ENCODE assay signal across 26 cellular contexts in the genomic region with DNA sequence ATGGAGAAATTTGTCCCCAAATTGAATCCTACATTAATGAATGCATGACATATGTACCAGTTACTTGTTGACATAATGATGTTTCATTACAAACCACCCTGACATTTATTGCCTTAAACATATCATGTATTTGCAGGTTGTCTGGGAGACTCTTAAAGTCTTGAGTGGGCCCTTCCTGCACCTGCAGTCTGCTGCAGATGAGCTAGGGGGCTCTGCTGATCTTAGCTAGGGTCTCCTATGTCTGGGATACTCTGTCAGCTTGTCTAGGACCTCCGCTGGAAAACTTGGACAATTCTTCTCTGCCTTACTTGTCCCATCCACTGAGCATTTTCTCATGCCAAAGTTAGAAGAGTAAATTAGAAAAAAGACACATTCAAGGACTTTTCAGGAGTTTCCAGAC.
DNase-seq lines count a peak whose midpoint lies in the region; ATAC-seq and TF ChIP-seq lines count a peak whose summit lies in the region.
"Had no signal": no experiment of that assay in that cellular context is flagged by ENCODE, and none has a peak within 500 bp of the region (broad histone marks: within the 10 kb centered on the region; RNA-seq: fewer than 3 reads in every experiment).

No MANE protein-coding gene starts in this region.

- H3K4me2 ChIP-seq in OCI-LY1 (ENCODE audit: low read length) (no peak overlapping the region), neural progenitor cell (no peak overlapping the region)

- ATAC-seq in GM18867 (IDR thresholded peaks at IDR 0.05; ENCODE audit: unreplicated experiment): no peak
- ATAC-seq in stimulated activated naive CD8-positive, alpha-beta T cell treated with anti-CD3 and anti-CD28 coated beads, Interleukin-15, amount 100 ng/mL, for 72 hours: no peak
- ATAC-seq in esophagus mucosa: no peak
- ATAC-seq: foreskin keratinocyte; heart right ventricle; left lobe of liver; naive thymus-derived CD8-positive, alpha-beta T cell; Right ventricle myocardium inferior; stimulated activated memory B cell treated with anti-CD40 and anti-IgM and Interleukin-4, amounts not matched to agents 10 μg/mL and 1 μg/mL and 100 μg/mL, for 72 hours had no signal

- H3K27ac Mint-ChIP-seq in endodermal cell: no peak overlapping the region
- peak overlapping the region; percentile 18 for H3K27ac Mint-ChIP-seq in neural progenitor cell
- no peak overlapping the region for H3K27ac Mint-ChIP-seq in stimulated activated naive CD8-positive, alpha-beta T cell treated with anti-CD3 and anti-CD28 coated beads, Interleukin-15, amount 100 ng/mL, for 72 hours
- H3K27ac Mint-ChIP-seq: activated CD4-positive, alpha-beta memory T cell treated with anti-CD3 and anti-CD28 coated beads, Interleukin-2, amount 10 ng/mL, durations not matched to agents 7 days and 5 days; activated naive CD8-positive, alpha-beta T cell treated with anti-CD3 and anti-CD28 coated beads for 36 hours; activated T-helper 2 cell treated with anti-CD3 and anti-CD28 coated beads, Interferon-gamma antibody, Interleukin-2, Interleukin-4, amounts not matched to agents 10 μg/mL and 5 μg/mL and 100 μg/mL, durations not matched to agents 14 hours and 24 hours and 36 hours; naive thymus-derived CD8-positive, alpha-beta T cell; stimulated activated memory B cell treated with anti-CD40 and anti-IgM and Interleukin-4, amounts not matched to agents 10 μg/mL and 1 μg/mL and 100 μg/mL, for 72 hours had no signal

- H3K36me3 Mint-ChIP-seq in endodermal cell (ENCODE audit: low read depth): no peaks in the 10 kb centered on the region
- no peaks in the 10 kb centered on the region for H3K36me3 Mint-ChIP-seq in neural progenitor cell
- H3K36me3 Mint-ChIP-seq: activated naive CD8-positive, alpha-beta T cell treated with anti-CD3 and anti-CD28 coated beads for 36 hours; naive thymus-derived CD8-positive, alpha-beta T cell; stimulated activated memory B cell treated with anti-CD40 and anti-IgM and Interleukin-4, amounts not matched to agents 10 μg/mL and 1 μg/mL and 100 μg/mL, for 72 hours had no signal

- H3K9me3 Mint-ChIP-seq in endodermal cell (peaks cover 2% of the 10 kb centered on the region), neural progenitor cell (no peaks in the 10 kb centered on the region)
- H3K9me3 Mint-ChIP-seq in stimulated activated naive CD8-positive, alpha-beta T cell treated with anti-CD3 and anti-CD28 coated beads, Interleukin-15, amount 100 ng/mL, for 72 hours: peaks cover 13% of the 10 kb centered on the region in 2 donors

- H3K9me2 ChIP-seq in OCI-LY1 (ENCODE audit: low read depth, low read length): no peaks in the 10 kb centered on the region

- H3K27me3 ChIP-seq in OCI-LY1 (ENCODE audit: insufficient read depth, low read length) (no peaks in the 10 kb centered on the region), endodermal cell (ENCODE audit: control insufficient read depth, insufficient read depth, low read length, poor library complexity, severe bottlenecking) (no peaks in the 10 kb centered on the region), neural progenitor cell (peaks cover 28% of the 10 kb centered on the region)
- H3K27me3 ChIP-seq: BE2C, foreskin keratinocyte, heart right ventricle, suprapubic skin had no signal

- DNase-seq in NCI-H748 (lab: John Stamatoyannopoulos, UW; ENCODE audit: unreplicated experiment): peak; percentile 45
- no peak for DNase-seq in NCI-H748 treated with DMSO at 0.1 percent for 48 hours (lab: John Stamatoyannopoulos, UW)
- peak; percentile 50 for DNase-seq in endodermal cell
- DNase-seq in neural progenitor cell (ENCODE audit: low spot score): peak; percentile 45
- no peak for DNase-seq in stimulated activated naive CD8-positive, alpha-beta T cell treated with anti-CD3 and anti-CD28 coated beads, Interleukin-15, amount 100 ng/mL, for 72 hours
- DNase-seq: activated CD4-positive, alpha-beta memory T cell treated with anti-CD3 and anti-CD28 coated beads, Interleukin-2, amount 10 ng/mL, durations not matched to agents 7 days and 5 days; activated CD4-positive, CD25-positive, alpha-beta regulatory T cell treated with anti-CD3 and anti-CD28 coated beads, Interleukin-2, amount 50 U/mL, for 72 hours; activated naive CD8-positive, alpha-beta T cell treated with anti-CD3 and anti-CD28 coated beads for 36 hours; BE2C; DMS79 treated with DMSO at 0.1 percent for 48 hours; foreskin keratinocyte; heart right ventricle; naive thymus-derived CD8-positive, alpha-beta T cell; NCI-H1105 treated with DMSO at 0.1 percent for 48 hours; NCI-H2081; NCI-H524 treated with DMSO at 0.1 percent for 48 hours had no signal

- H3K27me3 Mint-ChIP-seq in endodermal cell (ENCODE audit: insufficient read depth) (peaks cover 1% of the 10 kb centered on the region), neural progenitor cell (ENCODE audit: insufficient read depth, low read depth) (peaks cover under 1% of the 10 kb centered on the region)
- no peaks in the 10 kb centered on the region for H3K27me3 Mint-ChIP-seq in stimulated activated naive CD8-positive, alpha-beta T cell treated with anti-CD3 and anti-CD28 coated beads, Interleukin-15, amount 100 ng/mL, for 72 hours
- H3K27me3 Mint-ChIP-seq: activated CD4-positive, alpha-beta memory T cell treated with anti-CD3 and anti-CD28 coated beads, Interleukin-2, amount 10 ng/mL, durations not matched to agents 7 days and 5 days; activated naive CD8-positive, alpha-beta T cell treated with anti-CD3 and anti-CD28 coated beads for 36 hours; stimulated activated memory B cell treated with anti-CD40 and anti-IgM and Interleukin-4, amounts not matched to agents 10 μg/mL and 1 μg/mL and 100 μg/mL, for 72 hours had no signal

- no peaks in the 10 kb centered on the region for H3K9me3 ChIP-seq in OCI-LY1 (ENCODE audit: low read length)
- no peaks in the 10 kb centered on the region for H3K9me3 ChIP-seq in endodermal cell (ENCODE audit: control insufficient read depth, low read length)
- H3K9me3 ChIP-seq in neural progenitor cell (ENCODE audit: low read depth): no peaks in the 10 kb centered on the region
- H3K9me3 ChIP-seq: BE2C, heart right ventricle, suprapubic skin had no signal

- H3K79me2 ChIP-seq in OCI-LY1 (ENCODE audit: insufficient read depth, low read length): no peaks in the 10 kb centered on the region
- no peaks in the 10 kb centered on the region for H3K79me2 ChIP-seq in neural progenitor cell (ENCODE audit: low read depth)

- TF ChIP-seq CTCF in OCI-LY1 (IDR thresholded peaks at IDR 0.05; ENCODE audit: low read length) (peak; percentile 23; the same call in 1 of the 2 replicates), endodermal cell (conservative IDR thresholded peaks at IDR 0.05) (peak; percentile 77), neural progenitor cell (IDR thresholded peaks at IDR 0.05) (peak; percentile 62)

- H3F3A ChIP-seq in OCI-LY1 (ENCODE audit: insufficient read depth, low read length) (no peaks in the 10 kb centered on the region), neural progenitor cell (ENCODE audit: low read depth) (peaks cover 26% of the 10 kb centered on the region)

- H3K36me3 ChIP-seq in OCI-LY1 (ENCODE audit: insufficient read depth, low read length): no peaks in the 10 kb centered on the region
- no peaks in the 10 kb centered on the region for H3K36me3 ChIP-seq in endodermal cell (ENCODE audit: control insufficient read depth, insufficient read depth, low read length)
- H3K36me3 ChIP-seq in neural progenitor cell: no peaks in the 10 kb centered on the region
- H3K36me3 ChIP-seq: BE2C, heart right ventricle, suprapubic skin had no signal

- no peak overlapping the region for H3K27ac ChIP-seq in OCI-LY1 (ENCODE audit: low read depth, low read length, poor library complexity, severe bottlenecking)
- no peak overlapping the region for H3K27ac ChIP-seq in endodermal cell (ENCODE audit: low read depth, low read length)
- no peak overlapping the region for H3K27ac ChIP-seq in neural progenitor cell
- H3K27ac ChIP-seq: epithelial cell of prostate, foreskin keratinocyte, heart right ventricle, HL-60, suprapubic skin had no signal

- H3K4me1 Mint-ChIP-seq in endodermal cell: peaks cover 17% of the 10 kb centered on the region
- peaks cover 50% of the 10 kb centered on the region for H3K4me1 Mint-ChIP-seq in neural progenitor cell
- H3K4me1 Mint-ChIP-seq in stimulated activated naive CD8-positive, alpha-beta T cell treated with anti-CD3 and anti-CD28 coated beads, Interleukin-15, amount 100 ng/mL, for 72 hours: no peaks in the 10 kb centered on the region
- H3K4me1 Mint-ChIP-seq: activated CD4-positive, alpha-beta memory T cell treated with anti-CD3 and anti-CD28 coated beads, Interleukin-2, amount 10 ng/mL, durations not matched to agents 7 days and 5 days; activated naive CD8-positive, alpha-beta T cell treated with anti-CD3 and anti-CD28 coated beads for 36 hours; naive thymus-derived CD8-positive, alpha-beta T cell; stimulated activated memory B cell treated with anti-CD40 and anti-IgM and Interleukin-4, amounts not matched to agents 10 μg/mL and 1 μg/mL and 100 μg/mL, for 72 hours had no signal

- H3K4me3 ChIP-seq in OCI-LY1 (ENCODE audit: low read depth, low read length, poor library complexity, severe bottlenecking) (no peak overlapping the region), endodermal cell (ENCODE audit: low read length) (no peak overlapping the region), neural progenitor cell (no peak overlapping the region)
- H3K4me3 ChIP-seq: heart right ventricle, suprapubic skin had no signal

- no peak overlapping the region for H3K9ac ChIP-seq in OCI-LY1 (ENCODE audit: low read length)
- no peak overlapping the region for H3K9ac ChIP-seq in endodermal cell (ENCODE audit: extremely low read depth, low read length, poor library complexity, severe bottlenecking)
- no peak overlapping the region for H3K9ac ChIP-seq in neural progenitor cell

- no peaks in the 10 kb centered on the region for H3K4me1 ChIP-seq in OCI-LY1 (ENCODE audit: insufficient read depth, low read length, severe bottlenecking)
- peaks cover 11% of the 10 kb centered on the region for H3K4me1 ChIP-seq in endodermal cell (ENCODE audit: control insufficient read depth, insufficient read depth, low read length)
- H3K4me1 ChIP-seq in neural progenitor cell: peaks cover 42% of the 10 kb centered on the region
- H3K4me1 ChIP-seq: BE2C, heart right ventricle, suprapubic skin had no signal

- H2AFZ ChIP-seq in OCI-LY1 (ENCODE audit: low read length) (no peak overlapping the region), neural progenitor cell (replicated peaks) (no peak overlapping the region)

- H3K4me3 Mint-ChIP-seq in endodermal cell (no peak overlapping the region), neural progenitor cell (no peak overlapping the region)
- H3K4me3 Mint-ChIP-seq in stimulated activated naive CD8-positive, alpha-beta T cell treated with anti-CD3 and anti-CD28 coated beads, Interleukin-15, amount 100 ng/mL, for 72 hours: no peak overlapping the region
- H3K4me3 Mint-ChIP-seq: activated CD4-positive, alpha-beta memory T cell treated with anti-CD3 and anti-CD28 coated beads, Interleukin-2, amount 10 ng/mL, durations not matched to agents 7 days and 5 days; activated naive CD8-positive, alpha-beta T cell treated with anti-CD3 and anti-CD28 coated beads for 36 hours; naive thymus-derived CD8-positive, alpha-beta T cell; stimulated activated memory B cell treated with anti-CD40 and anti-IgM and Interleukin-4, amounts not matched to agents 10 μg/mL and 1 μg/mL and 100 μg/mL, for 72 hours had no signal

- 71 to 92% methylated on average over 1 of the region's 1 CpG for WGBS in endodermal cell (ENCODE audit: insufficient coverage in 1 of 2, insufficient read length in 1 of 2), 2 experiments

- H4K20me1 ChIP-seq in OCI-LY1 (ENCODE audit: insufficient read depth, low read length) (no peaks in the 10 kb centered on the region), neural progenitor cell (ENCODE audit: low read depth) (peaks cover 9% of the 10 kb centered on the region)

Comparison
In these comparisons a context has a peak if more than half of its experiments do, and no peak if none do; other contexts are left out.
1. DNase-seq: peak in NCI-H748 (single experiment), endodermal cell (single experiment) and neural progenitor cell (single experiment); none in NCI-H748 treated with DMSO at 0.1 percent for 48 hours (single experiment) and stimulated activated naive CD8-positive, alpha-beta T cell treated with anti-CD3 and anti-CD28 coated beads, Interleukin-15, amount 100 ng/mL, for 72 hours (0 of 2).
2. CTCF ChIP-seq: peak in every context shown above with its lines; median percentile 77 in endodermal cell; 62 in neural progenitor cell; 23 in OCI-LY1.